In genomic region chr11:14388352-14388751, GRCh38 we compare ENCODE assay signal across 4 cellular contexts.
TF ChIP-seq lines count a peak whose summit lies in the region.

No MANE protein-coding gene starts in this region.

TF ChIP-seq in IMR-90, 13 proteins besides CTCF, POLR2A, EP300 and RAD21:
- no peak for TF ChIP-seq NFE2L2 (IDR thresholded peaks at IDR 0.05; ENCODE audit: low read depth, low read length)
- no peak for TF ChIP-seq CHD1 (IDR thresholded peaks at IDR 0.05; ENCODE audit: low read depth, low read length)
- TF ChIP-seq ELK1 (IDR thresholded peaks at IDR 0.05; ENCODE audit: borderline replicate concordance, low read depth, low read length), result no peak

TF ChIP-seq in H1, 55 proteins besides CTCF, POLR2A, EP300 and RAD21:
- no peak for TF ChIP-seq HDAC2 (IDR thresholded peaks at IDR 0.05; ENCODE audit: borderline replicate concordance in 1 of 2, low read depth in 2 of 2, low read length in 2 of 2)
- no peak for TF ChIP-seq CBX8 (IDR thresholded peaks at IDR 0.05; ENCODE audit: borderline replicate concordance, low read depth, low read length)
- no peak for TF ChIP-seq JUND (IDR thresholded peaks at IDR 0.05; ENCODE audit: low read length)
- no peak for TF ChIP-seq MAX (IDR thresholded peaks at IDR 0.05)
- TF ChIP-seq E2F6 (IDR thresholded peaks at IDR 0.05), result no peak
- TF ChIP-seq EGR1 (IDR thresholded peaks at IDR 0.05; ENCODE audit: borderline replicate concordance, low read depth, low read length), result no peak
- no peak for TF ChIP-seq SP4 (IDR thresholded peaks at IDR 0.05; ENCODE audit: low read length)
- no peak for TF ChIP-seq HDAC6 (IDR thresholded peaks at IDR 0.05; ENCODE audit: low read depth, low read length)
- no peak for TF ChIP-seq ASH2L (IDR thresholded peaks at IDR 0.05; ENCODE audit: low read length)
TF ChIP-seq in H1: peak in this region for 0.

TF ChIP-seq in neural cell, 6 proteins besides CTCF, POLR2A, EP300 and RAD21:
- no peak for TF ChIP-seq EZH2 (IDR thresholded peaks at IDR 0.05; ENCODE audit: borderline replicate concordance, insufficient read depth, low read length, poor library complexity, severe bottlenecking)
- TF ChIP-seq POLR2AphosphoS5 (IDR thresholded peaks at IDR 0.05), result no peak
- no peak for TF ChIP-seq SMC3 (conservative IDR thresholded peaks at IDR 0.05; ENCODE audit: poor library complexity)
- no peak for TF ChIP-seq TAF1 (IDR thresholded peaks at IDR 0.05; ENCODE audit: low read depth)
- TF ChIP-seq MXI1 (conservative IDR thresholded peaks at IDR 0.05; ENCODE audit: poor library complexity, severe bottlenecking), result no peak
- TF ChIP-seq, protein P1, sequence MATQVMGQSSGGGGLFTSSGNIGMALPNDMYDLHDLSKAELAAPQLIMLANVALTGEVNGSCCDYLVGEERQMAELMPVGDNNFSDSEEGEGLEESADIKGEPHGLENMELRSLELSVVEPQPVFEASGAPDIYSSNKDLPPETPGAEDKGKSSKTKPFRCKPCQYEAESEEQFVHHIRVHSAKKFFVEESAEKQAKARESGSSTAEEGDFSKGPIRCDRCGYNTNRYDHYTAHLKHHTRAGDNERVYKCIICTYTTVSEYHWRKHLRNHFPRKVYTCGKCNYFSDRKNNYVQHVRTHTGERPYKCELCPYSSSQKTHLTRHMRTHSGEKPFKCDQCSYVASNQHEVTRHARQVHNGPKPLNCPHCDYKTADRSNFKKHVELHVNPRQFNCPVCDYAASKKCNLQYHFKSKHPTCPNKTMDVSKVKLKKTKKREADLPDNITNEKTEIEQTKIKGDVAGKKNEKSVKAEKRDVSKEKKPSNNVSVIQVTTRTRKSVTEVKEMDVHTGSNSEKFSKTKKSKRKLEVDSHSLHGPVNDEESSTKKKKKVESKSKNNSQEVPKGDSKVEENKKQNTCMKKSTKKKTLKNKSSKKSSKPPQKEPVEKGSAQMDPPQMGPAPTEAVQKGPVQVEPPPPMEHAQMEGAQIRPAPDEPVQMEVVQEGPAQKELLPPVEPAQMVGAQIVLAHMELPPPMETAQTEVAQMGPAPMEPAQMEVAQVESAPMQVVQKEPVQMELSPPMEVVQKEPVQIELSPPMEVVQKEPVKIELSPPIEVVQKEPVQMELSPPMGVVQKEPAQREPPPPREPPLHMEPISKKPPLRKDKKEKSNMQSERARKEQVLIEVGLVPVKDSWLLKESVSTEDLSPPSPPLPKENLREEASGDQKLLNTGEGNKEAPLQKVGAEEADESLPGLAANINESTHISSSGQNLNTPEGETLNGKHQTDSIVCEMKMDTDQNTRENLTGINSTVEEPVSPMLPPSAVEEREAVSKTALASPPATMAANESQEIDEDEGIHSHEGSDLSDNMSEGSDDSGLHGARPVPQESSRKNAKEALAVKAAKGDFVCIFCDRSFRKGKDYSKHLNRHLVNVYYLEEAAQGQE (IDR thresholded peaks at IDR 0.05; ENCODE audit: borderline replicate concordance), result no peak
TF ChIP-seq in neural cell: peak in this region for 0.

TF ChIP-seq in WTC11, 78 proteins besides CTCF, POLR2A, EP300 and RAD21:
- TF ChIP-seq, protein P2, sequence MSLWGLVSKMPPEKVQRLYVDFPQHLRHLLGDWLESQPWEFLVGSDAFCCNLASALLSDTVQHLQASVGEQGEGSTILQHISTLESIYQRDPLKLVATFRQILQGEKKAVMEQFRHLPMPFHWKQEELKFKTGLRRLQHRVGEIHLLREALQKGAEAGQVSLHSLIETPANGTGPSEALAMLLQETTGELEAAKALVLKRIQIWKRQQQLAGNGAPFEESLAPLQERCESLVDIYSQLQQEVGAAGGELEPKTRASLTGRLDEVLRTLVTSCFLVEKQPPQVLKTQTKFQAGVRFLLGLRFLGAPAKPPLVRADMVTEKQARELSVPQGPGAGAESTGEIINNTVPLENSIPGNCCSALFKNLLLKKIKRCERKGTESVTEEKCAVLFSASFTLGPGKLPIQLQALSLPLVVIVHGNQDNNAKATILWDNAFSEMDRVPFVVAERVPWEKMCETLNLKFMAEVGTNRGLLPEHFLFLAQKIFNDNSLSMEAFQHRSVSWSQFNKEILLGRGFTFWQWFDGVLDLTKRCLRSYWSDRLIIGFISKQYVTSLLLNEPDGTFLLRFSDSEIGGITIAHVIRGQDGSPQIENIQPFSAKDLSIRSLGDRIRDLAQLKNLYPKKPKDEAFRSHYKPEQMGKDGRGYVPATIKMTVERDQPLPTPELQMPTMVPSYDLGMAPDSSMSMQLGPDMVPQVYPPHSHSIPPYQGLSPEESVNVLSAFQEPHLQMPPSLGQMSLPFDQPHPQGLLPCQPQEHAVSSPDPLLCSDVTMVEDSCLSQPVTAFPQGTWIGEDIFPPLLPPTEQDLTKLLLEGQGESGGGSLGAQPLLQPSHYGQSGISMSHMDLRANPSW (CRISPR knock-in tag; conservative IDR thresholded peaks at IDR 0.05; ENCODE audit: low read depth), result no peak
- TF ChIP-seq E2F5 (CRISPR knock-in tag; IDR thresholded peaks at IDR 0.05) (no peak), AFF4 (CRISPR knock-in tag; IDR thresholded peaks at IDR 0.05; ENCODE audit: borderline replicate concordance) (no peak), RORB (CRISPR knock-in tag; IDR thresholded peaks at IDR 0.05) (no peak), FOXK1 (CRISPR knock-in tag; IDR thresholded peaks at IDR 0.05) (no peak), ATF1 (CRISPR knock-in tag; IDR thresholded peaks at IDR 0.05) (no peak), ZNF263 (CRISPR knock-in tag; IDR thresholded peaks at IDR 0.05; ENCODE audit: low read depth) (no peak), ZNF219 (CRISPR knock-in tag; IDR thresholded peaks at IDR 0.05; ENCODE audit: borderline replicate concordance) (no peak), SMAD4 (CRISPR knock-in tag; IDR thresholded peaks at IDR 0.05) (no peak), IRF2 (CRISPR knock-in tag; IDR thresholded peaks at IDR 0.05; ENCODE audit: borderline replicate concordance, low read depth) (no peak), ZBTB43 (CRISPR knock-in tag; IDR thresholded peaks at IDR 0.05) (no peak), NR1H2 (CRISPR knock-in tag; IDR thresholded peaks at IDR 0.05) (no peak), PRRX2 (CRISPR knock-in tag; IDR thresholded peaks at IDR 0.05) (no peak)
- TF ChIP-seq, protein P3, sequence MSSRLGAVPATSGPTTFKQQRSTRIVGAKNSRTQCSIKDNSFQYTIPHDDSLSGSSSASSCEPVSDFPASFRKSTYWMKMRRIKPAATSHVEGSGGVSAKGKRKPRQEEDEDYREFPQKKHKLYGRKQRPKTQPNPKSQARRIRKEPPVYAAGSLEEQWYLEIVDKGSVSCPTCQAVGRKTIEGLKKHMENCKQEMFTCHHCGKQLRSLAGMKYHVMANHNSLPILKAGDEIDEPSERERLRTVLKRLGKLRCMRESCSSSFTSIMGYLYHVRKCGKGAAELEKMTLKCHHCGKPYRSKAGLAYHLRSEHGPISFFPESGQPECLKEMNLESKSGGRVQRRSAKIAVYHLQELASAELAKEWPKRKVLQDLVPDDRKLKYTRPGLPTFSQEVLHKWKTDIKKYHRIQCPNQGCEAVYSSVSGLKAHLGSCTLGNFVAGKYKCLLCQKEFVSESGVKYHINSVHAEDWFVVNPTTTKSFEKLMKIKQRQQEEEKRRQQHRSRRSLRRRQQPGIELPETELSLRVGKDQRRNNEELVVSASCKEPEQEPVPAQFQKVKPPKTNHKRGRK (CRISPR knock-in tag; IDR thresholded peaks at IDR 0.05; ENCODE audit: borderline replicate concordance), result no peak
- TF ChIP-seq, protein P4, sequence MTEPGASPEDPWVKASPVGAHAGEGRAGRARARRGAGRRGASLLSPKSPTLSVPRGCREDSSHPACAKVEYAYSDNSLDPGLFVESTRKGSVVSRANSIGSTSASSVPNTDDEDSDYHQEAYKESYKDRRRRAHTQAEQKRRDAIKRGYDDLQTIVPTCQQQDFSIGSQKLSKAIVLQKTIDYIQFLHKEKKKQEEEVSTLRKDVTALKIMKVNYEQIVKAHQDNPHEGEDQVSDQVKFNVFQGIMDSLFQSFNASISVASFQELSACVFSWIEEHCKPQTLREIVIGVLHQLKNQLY (CRISPR knock-in tag; IDR thresholded peaks at IDR 0.05), result no peak
- TF ChIP-seq, protein P5, sequence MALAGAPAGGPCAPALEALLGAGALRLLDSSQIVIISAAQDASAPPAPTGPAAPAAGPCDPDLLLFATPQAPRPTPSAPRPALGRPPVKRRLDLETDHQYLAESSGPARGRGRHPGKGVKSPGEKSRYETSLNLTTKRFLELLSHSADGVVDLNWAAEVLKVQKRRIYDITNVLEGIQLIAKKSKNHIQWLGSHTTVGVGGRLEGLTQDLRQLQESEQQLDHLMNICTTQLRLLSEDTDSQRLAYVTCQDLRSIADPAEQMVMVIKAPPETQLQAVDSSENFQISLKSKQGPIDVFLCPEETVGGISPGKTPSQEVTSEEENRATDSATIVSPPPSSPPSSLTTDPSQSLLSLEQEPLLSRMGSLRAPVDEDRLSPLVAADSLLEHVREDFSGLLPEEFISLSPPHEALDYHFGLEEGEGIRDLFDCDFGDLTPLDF (CRISPR knock-in tag; IDR thresholded peaks at IDR 0.05), result no peak
- TF ChIP-seq, protein P6, sequence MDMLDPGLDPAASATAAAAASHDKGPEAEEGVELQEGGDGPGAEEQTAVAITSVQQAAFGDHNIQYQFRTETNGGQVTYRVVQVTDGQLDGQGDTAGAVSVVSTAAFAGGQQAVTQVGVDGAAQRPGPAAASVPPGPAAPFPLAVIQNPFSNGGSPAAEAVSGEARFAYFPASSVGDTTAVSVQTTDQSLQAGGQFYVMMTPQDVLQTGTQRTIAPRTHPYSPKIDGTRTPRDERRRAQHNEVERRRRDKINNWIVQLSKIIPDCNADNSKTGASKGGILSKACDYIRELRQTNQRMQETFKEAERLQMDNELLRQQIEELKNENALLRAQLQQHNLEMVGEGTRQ (CRISPR knock-in tag; IDR thresholded peaks at IDR 0.05), result no peak
